ENCODE assay signal across 8 cellular contexts in the genomic region with DNA sequence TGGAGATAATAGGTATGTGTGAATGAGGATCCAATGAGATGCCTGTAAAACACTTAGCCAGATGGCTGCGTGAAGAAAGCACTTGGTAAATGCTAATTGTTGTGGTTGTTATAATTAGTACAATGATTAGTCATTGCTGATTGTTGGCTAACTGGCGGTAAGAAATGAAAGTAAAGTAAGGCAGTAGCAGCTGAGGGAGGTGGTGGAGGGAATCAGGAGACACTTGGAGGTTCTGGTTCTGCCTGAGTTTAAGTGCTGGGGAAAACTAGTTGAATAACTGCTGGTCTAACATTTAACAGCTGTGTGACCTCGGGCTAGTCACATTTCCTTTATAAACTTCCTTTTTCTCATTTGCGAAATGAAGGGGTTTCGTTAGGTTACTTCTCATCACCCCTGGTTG. TPM values are rescaled to one million over a fixed set of nuclear protein-coding genes. Genes with fewer than 3 reads are reported as not detected.
DNase-seq lines count a peak whose midpoint lies in the region; ATAC-seq, FAIRE-seq and TF ChIP-seq lines count a peak whose summit lies in the region.

No MANE protein-coding gene starts in this region.

- FAIRE-seq in GM12891 (lab: Jason Lieb, UNC): peak; percentile 82

- H3K36me3 ChIP-seq in tibial nerve (no peaks in the 10 kb centered on the region), sigmoid colon (no peaks in the 10 kb centered on the region)

- TF ChIP-seq EP300 in tibial nerve (IDR thresholded peaks at IDR 0.05) (no peak), sigmoid colon (IDR thresholded peaks at IDR 0.05) (no peak)

- no peak overlapping the region for H3K27ac ChIP-seq in tibial nerve
- H3K27ac ChIP-seq in sigmoid colon: no peak overlapping the region

- H3K9me3 Mint-ChIP-seq in effector memory CD8-positive, alpha-beta T cell: no peaks in the 10 kb centered on the region

- peak overlapping the region in 1 of 2 donors; percentile 13 for H3K27ac Mint-ChIP-seq in effector memory CD8-positive, alpha-beta T cell

- peaks cover 5 to 10% of the 10 kb centered on the region in 2 donors for H3K4me1 Mint-ChIP-seq in effector memory CD8-positive, alpha-beta T cell (ENCODE audit: low read depth in 2 of 2)

- peak; percentile 86 for ATAC-seq in GM21423 (IDR thresholded peaks at IDR 0.05; ENCODE audit: unreplicated experiment)
- peak; percentile 74 for ATAC-seq in HG03565 (IDR thresholded peaks at IDR 0.05; ENCODE audit: unreplicated experiment)
- ATAC-seq in effector memory CD8-positive, alpha-beta T cell (replicated peaks): peak; percentile 51

- TF ChIP-seq CTCF in tibial nerve (IDR thresholded peaks at IDR 0.05): no peak
- no peak for TF ChIP-seq CTCF in sigmoid colon (IDR thresholded peaks at IDR 0.05)

- TF ChIP-seq POLR2A in GM12891 (IDR thresholded peaks at IDR 0.05; ENCODE audit: low read depth, low read length) (no peak), tibial nerve (IDR thresholded peaks at IDR 0.05) (no peak), sigmoid colon (IDR thresholded peaks at IDR 0.05) (no peak)

- 61 to 68% methylated on average over 5 of the region's 5 CpGs for WGBS in tibial nerve, 2 donors
- WGBS in sigmoid colon, 2 donors: 40 to 67% methylated on average over 5 of the region's 5 CpGs

- H3K4me3 Mint-ChIP-seq in effector memory CD8-positive, alpha-beta T cell: peak overlapping the region; percentile 5 to 59

- H3K4me3 ChIP-seq in tibial nerve: peak overlapping the region in 1 of 4 donors; percentile 0
- H3K4me3 ChIP-seq in sigmoid colon: peak overlapping the region in 1 of 4 donors; percentile 16

- intact Hi-C loops in sigmoid colon (cut with DNase I): loop anchor here (5.0 kb wide), 3 partner anchors 73 to 193 kb away; partner anchors contain the start of gene FGFBP2

- H3K4me1 ChIP-seq in tibial nerve (peaks cover 0 to 3% (median 0%) of the 10 kb centered on the region in 4 donors), sigmoid colon (no peaks in the 10 kb centered on the region)

- no peak for DNase-seq in GM12891 (ENCODE audit: insufficient read length, low spot score)
- no peak for DNase-seq in effector memory CD8-positive, alpha-beta T cell
- no peak for DNase-seq in NCI-H524 treated with DMSO at 0.1 percent for 48 hours (lab: John Stamatoyannopoulos, UW)
- no peak for DNase-seq in tibial nerve (ENCODE audit: low spot score in 2 of 2)
- DNase-seq in NCI-H2227 (lab: John Stamatoyannopoulos, UW; ENCODE audit: unreplicated experiment): no peak
- no peak for DNase-seq in sigmoid colon

- no peaks in the 10 kb centered on the region for H3K36me3 Mint-ChIP-seq in effector memory CD8-positive, alpha-beta T cell (ENCODE audit: insufficient read depth)

- no peaks in the 10 kb centered on the region for H3K9me3 ChIP-seq in tibial nerve
- H3K9me3 ChIP-seq in sigmoid colon: no peaks in the 10 kb centered on the region

- H3K27me3 ChIP-seq in tibial nerve: no peaks in the 10 kb centered on the region
- no peaks in the 10 kb centered on the region for H3K27me3 ChIP-seq in sigmoid colon

- peaks cover 0 to 10% of the 10 kb centered on the region in 2 donors for H3K27me3 Mint-ChIP-seq in effector memory CD8-positive, alpha-beta T cell

TF ChIP-seq in GM12891, 5 proteins besides CTCF, POLR2A, EP300 and RAD21:
- TF ChIP-seq TAF1 (IDR thresholded peaks at IDR 0.05; ENCODE audit: low read depth, low read length): no peak
- no peak for TF ChIP-seq SPI1 (IDR thresholded peaks at IDR 0.05; ENCODE audit: low read depth, low read length)

RNA-seq across cellular contexts. Expression of gene CD38, which starts 30.9 kb away (rescaled TPM):
- polyA plus RNA-seq in GM12891 (2012; ENCODE audit: low read depth, missing spikeins): 8.0 TPM
- total RNA-seq in tibial nerve: 10 to 100 TPM in 1 of 4 donors, 1 to 10 TPM in 3; 3.0 to 12.1 (median 6.7) TPM
- total RNA-seq in sigmoid colon: 1 to 10 TPM; 2.1 to 6.0 (median 2.7) TPM
- polyA plus RNA-seq in sigmoid colon: 10 to 100 TPM in 1 of 3 donors, 1 to 10 TPM in 2; 1.2 to 11.4 (median 1.4) TPM
